Comparison of ENCODE assay signal across 14 cellular contexts in genomic region chr5:1115123-1115815, GRCh38. TPM values are rescaled to one million over a fixed set of nuclear protein-coding genes. Genes with fewer than 3 reads are reported as not detected.
DNase-seq lines count a peak whose midpoint lies in the region; ATAC-seq and TF ChIP-seq lines count a peak whose summit lies in the region.
"Had no signal": no experiment of that assay in that cellular context is flagged by ENCODE, and none has a peak within 500 bp of the region (broad histone marks: within the 10 kb centered on the region; RNA-seq: fewer than 3 reads in every experiment).

No MANE protein-coding gene starts in this region.

- H3K4me3 ChIP-seq in HEK293 (ENCODE audit: low read depth, low read length) (no peak overlapping the region), mucosa of descending colon (no peak overlapping the region)
- H3K4me3 ChIP-seq: GM12878, HAP-1 had no signal

- H3K4me1 ChIP-seq in HEK293 (ENCODE audit: control insufficient read depth, insufficient read depth, low read length) (peaks cover 21% of the 10 kb centered on the region), mucosa of descending colon (ENCODE audit: low read depth) (peaks cover 22% of the 10 kb centered on the region)
- H3K4me1 ChIP-seq: HAP-1 had no signal

- ATAC-seq in mucosa of descending colon = no peak
- ATAC-seq: GM12878 had no signal

- H3K27ac ChIP-seq in HEK293 (ENCODE audit: extremely low read depth, low read depth, low read length) = no peak overlapping the region
- H3K27ac ChIP-seq: 22Rv1, C4-2B had no signal

- POLR2A ChIA-PET in HEK293 (lab: Yijun Ruan, JAX) = interaction anchor here (0.7 kb wide), 1 partner anchor 48 kb away, joined by 5 read pairs; no protein-coding TSS in a partner anchor

- peaks cover 4% of the 10 kb centered on the region for H3K4me1 Mint-ChIP-seq in T-helper 1 cell treated with Interleukin-12 subunit alpha and Interleukin-12 subunit beta and Interleukin-4 antibody, amounts not matched to agents 30 μg/mL and 1 μg/mL, for 36 hours (ENCODE audit: low read depth)
- H3K4me1 Mint-ChIP-seq in nephron (peaks cover 43% of the 10 kb centered on the region), osteocyte (ENCODE audit: unreplicated experiment) (peaks cover 5% of the 10 kb centered on the region)

- H3K36me3 ChIP-seq in HEK293 (ENCODE audit: control insufficient read depth in 2 of 2, insufficient read depth in 1 of 2, low read length in 2 of 2) = no peaks in the 10 kb centered on the region
- H3K36me3 ChIP-seq in mucosa of descending colon (ENCODE audit: low read depth) = no peaks in the 10 kb centered on the region
- H3K36me3 ChIP-seq: HAP-1 had no signal

- DNase-seq in T-helper 1 cell (no peak), mucosa of descending colon (no peak), A172 (ENCODE audit: low spot score) (no peak), osteocyte (ENCODE audit: extremely low spot score, unreplicated experiment) (no peak)
- DNase-seq: CD4-positive, alpha-beta memory T cell; DMS79 treated with DMSO at 0.1 percent for 48 hours had no signal

- no peaks in the 10 kb centered on the region for H3K27me3 Mint-ChIP-seq in T-helper 1 cell treated with Interleukin-12 subunit alpha and Interleukin-12 subunit beta and Interleukin-4 antibody, amounts not matched to agents 30 μg/mL and 1 μg/mL, for 36 hours (ENCODE audit: low read depth)
- H3K27me3 Mint-ChIP-seq in nephron (ENCODE audit: low read depth) (peaks cover 9% of the 10 kb centered on the region), osteocyte (ENCODE audit: unreplicated experiment) (peaks cover under 1% of the 10 kb centered on the region)
- H3K27me3 Mint-ChIP-seq: CD4-positive, alpha-beta memory T cell had no signal

- intact Hi-C loops in mucosa of descending colon (cut with DNase I, micrococcal nuclease) = no loop called here

- CTCF ChIA-PET in HEK293 (lab: Yijun Ruan, JAX) = interaction anchor here (1.0 kb wide), 1 partner anchor 52 kb away, joined by 3 read pairs; no protein-coding TSS in a partner anchor

- H3K4me3 Mint-ChIP-seq in T-helper 1 cell treated with Interleukin-12 subunit alpha and Interleukin-12 subunit beta and Interleukin-4 antibody, amounts not matched to agents 30 μg/mL and 1 μg/mL, for 36 hours = peak overlapping the region; percentile 21
- H3K4me3 Mint-ChIP-seq in nephron (peak overlapping the region; percentile 32 to 78 (median 63)), osteocyte (ENCODE audit: unreplicated experiment) (no peak overlapping the region)
- H3K4me3 Mint-ChIP-seq: B cell had no signal

- peaks cover 2% of the 10 kb centered on the region for H3K36me3 Mint-ChIP-seq in T-helper 1 cell treated with Interleukin-12 subunit alpha and Interleukin-12 subunit beta and Interleukin-4 antibody, amounts not matched to agents 30 μg/mL and 1 μg/mL, for 36 hours (ENCODE audit: low read depth)
- no peaks in the 10 kb centered on the region for H3K36me3 Mint-ChIP-seq in nephron (ENCODE audit: low read depth)
- no peaks in the 10 kb centered on the region for H3K36me3 Mint-ChIP-seq in osteocyte (ENCODE audit: unreplicated experiment)

- H3K9me3 Mint-ChIP-seq in T-helper 1 cell treated with Interleukin-12 subunit alpha and Interleukin-12 subunit beta and Interleukin-4 antibody, amounts not matched to agents 30 μg/mL and 1 μg/mL, for 36 hours = no peaks in the 10 kb centered on the region
- H3K9me3 Mint-ChIP-seq in nephron = no peaks in the 10 kb centered on the region
- no peaks in the 10 kb centered on the region for H3K9me3 Mint-ChIP-seq in osteocyte (ENCODE audit: unreplicated experiment)
- H3K9me3 Mint-ChIP-seq: CD4-positive, alpha-beta memory T cell had no signal

- H3K9me3 ChIP-seq in HEK293 (ENCODE audit: control insufficient read depth, insufficient read depth, low read depth, low read length) (no peaks in the 10 kb centered on the region), mucosa of descending colon (no peaks in the 10 kb centered on the region)
- H3K9me3 ChIP-seq: HAP-1 had no signal

- no peak overlapping the region for H3K27ac Mint-ChIP-seq in T-helper 1 cell treated with Interleukin-12 subunit alpha and Interleukin-12 subunit beta and Interleukin-4 antibody, amounts not matched to agents 30 μg/mL and 1 μg/mL, for 36 hours
- H3K27ac Mint-ChIP-seq in nephron (peak overlapping the region in 1 of 3 experiments; percentile 51), osteocyte (ENCODE audit: unreplicated experiment) (no peak overlapping the region)
- H3K27ac Mint-ChIP-seq: B cell; CD4-positive, alpha-beta memory T cell had no signal

- TF ChIP-seq CTCF in HEK293 (tag by site-specific recombination; IDR thresholded peaks at IDR 0.05) = no peak
- TF ChIP-seq CTCF in nephron (IDR thresholded peaks at IDR 0.05; ENCODE audit: unreplicated experiment in 3 of 3) = no peak
- TF ChIP-seq CTCF in mucosa of descending colon (IDR thresholded peaks at IDR 0.05) = no peak
- no peak for TF ChIP-seq CTCF in osteocyte (IDR thresholded peaks at IDR 0.05)

TF ChIP-seq in HEK293, 187 proteins besides CTCF, POLR2A, EP300 and RAD21:
- no peak for TF ChIP-seq PRDM10 (tag by site-specific recombination; IDR thresholded peaks at IDR 0.05)
- TF ChIP-seq ZNF324 (tag by site-specific recombination; IDR thresholded peaks at IDR 0.05) = no peak
- no peak for TF ChIP-seq ZNF138 (tag by site-specific recombination; IDR thresholded peaks at IDR 0.05; ENCODE audit: borderline replicate concordance)
- peak; percentile 77 for TF ChIP-seq PRDM4 (tag by site-specific recombination; IDR thresholded peaks at IDR 0.05)
- TF ChIP-seq ZNF704 (tag by site-specific recombination; IDR thresholded peaks at IDR 0.05) = no peak
- no peak for TF ChIP-seq MYNN (tag by site-specific recombination; IDR thresholded peaks at IDR 0.05; ENCODE audit: borderline replicate concordance)

RNA-seq across cellular contexts. Expression of gene SLC12A7, which starts 3.4 kb away (rescaled TPM):
- total RNA-seq in mucosa of descending colon (10 to 100 TPM; 80.5 to 97.4 (median 94.1) TPM), osteocyte (9.4 and 11.5 TPM in 2 replicates)
- total RNA-seq in A172 (2014; rRNA removed; shearing (Covaris generic)) = 8.5 and 10.2 TPM in 2 replicates
